ENCODE assay signal across 8 cellular contexts in genomic region chr1:28885982-28886730, GRCh38. TPM values are rescaled to one million over a fixed set of nuclear protein-coding genes. Genes with fewer than 3 reads are reported as not detected.
DNase-seq lines count a peak whose midpoint lies in the region; ATAC-seq and TF ChIP-seq lines count a peak whose summit lies in the region.

No MANE protein-coding gene starts in this region.

- H3K36me3 ChIP-seq in left lung (no peaks in the 10 kb centered on the region), thyroid gland (no peaks in the 10 kb centered on the region)

- H3K4me3 Mint-ChIP-seq in activated T-cell treated with anti-CD3 and anti-CD28 coated beads, Interleukin-2, amount 50 U/mL, for 72 hours, result peak overlapping the region; percentile 79 to 90
- peak overlapping the region; percentile 86 for H3K4me3 Mint-ChIP-seq in activated CD8-positive, alpha-beta T cell treated with anti-CD3 and anti-CD28 coated beads for 36 hours

- 55 to 60% methylated on average over 17 of the region's 17 CpGs for WGBS in thyroid gland, 2 donors

- H3K27ac Mint-ChIP-seq in activated T-cell treated with anti-CD3 and anti-CD28 coated beads, Interleukin-2, amount 50 U/mL, for 72 hours, result peak overlapping the region; percentile 34
- H3K27ac Mint-ChIP-seq in activated CD8-positive, alpha-beta T cell treated with anti-CD3 and anti-CD28 coated beads for 36 hours, result peak overlapping the region; percentile 98

- POLR2A ChIA-PET in activated CD8-positive, alpha-beta T cell treated with anti-CD3 and anti-CD28 coated beads for 36 hours (lab: Charles Lee), result interaction anchor here (0.5 to 0.9 kb wide), 3 partner anchors 148 to 305 kb away, joined by 3 to 4 read pairs (median 3); no protein-coding TSS in a partner anchor

- in situ Hi-C loops in GM13977 (cut with MboI; ENCODE audit: low pct_unique_long_range_greater_than_20kb, low sequenced_read_pairs, unreplicated experiment), result loop anchor here (10.0 kb wide), 1 partner anchor 309 kb away; no protein-coding TSS in a partner anchor

- DNase-seq in activated T-cell treated with anti-CD3 and anti-CD28 coated beads, Interleukin-2, amount 50 U/mL, for 72 hours, result no peak
- no peak for DNase-seq in activated T-cell treated with anti-CD3 and anti-CD28 coated beads, Interleukin-2, amount 50 U/mL, for 1 hour
- DNase-seq in activated CD8-positive, alpha-beta T cell treated with anti-CD3 and anti-CD28 coated beads for 36 hours, result peak; percentile 12
- DNase-seq in left lung (no peak), thyroid gland (peak in 1 of 2 donors; percentile 6), GM19238 (ENCODE audit: insufficient read length, low spot score) (no peak), GM13977 (ENCODE audit: low spot score) (no peak)

- H3K4me1 ChIP-seq in left lung, result peaks cover 26 to 56% of the 10 kb centered on the region in 2 donors
- peaks cover 20 to 42% of the 10 kb centered on the region in 2 donors for H3K4me1 ChIP-seq in thyroid gland

- H3K27me3 ChIP-seq in left lung (no peaks in the 10 kb centered on the region), thyroid gland (no peaks in the 10 kb centered on the region)

- CTCF ChIA-PET in activated CD8-positive, alpha-beta T cell treated with anti-CD3 and anti-CD28 coated beads for 36 hours (lab: Charles Lee), result interaction anchor here (0.9 to 13.1 kb wide), 5 partner anchors 9 to 317 kb away, joined by 3 to 465 read pairs (median 3); partner anchors contain the start of gene YTHDF2

- no peaks in the 10 kb centered on the region for H3K27me3 Mint-ChIP-seq in activated T-cell treated with anti-CD3 and anti-CD28 coated beads, Interleukin-2, amount 50 U/mL, for 72 hours (ENCODE audit: low read depth)
- no peaks in the 10 kb centered on the region for H3K27me3 Mint-ChIP-seq in activated CD8-positive, alpha-beta T cell treated with anti-CD3 and anti-CD28 coated beads for 36 hours

- no peak for TF ChIP-seq CTCF in activated CD8-positive, alpha-beta T cell treated with anti-CD3 and anti-CD28 coated beads for 36 hours (IDR thresholded peaks at IDR 0.05)
- TF ChIP-seq CTCF in left lung (IDR thresholded peaks at IDR 0.05), result no peak
- TF ChIP-seq CTCF in thyroid gland (IDR thresholded peaks at IDR 0.05), result no peak
- no peak for TF ChIP-seq CTCF in GM13977 (IDR thresholded peaks at IDR 0.05; ENCODE audit: extremely low read depth, insufficient read depth, missing control alignments)

- H3K4me1 Mint-ChIP-seq in activated T-cell treated with anti-CD3 and anti-CD28 coated beads, Interleukin-2, amount 50 U/mL, for 72 hours (ENCODE audit: low read depth), result peaks cover 80% of the 10 kb centered on the region
- H3K4me1 Mint-ChIP-seq in activated CD8-positive, alpha-beta T cell treated with anti-CD3 and anti-CD28 coated beads for 36 hours (ENCODE audit: low read depth), result peaks cover 55% of the 10 kb centered on the region

- intact Hi-C loops in activated CD8-positive, alpha-beta T cell treated with anti-CD3 and anti-CD28 coated beads for 36 hours (cut with micrococcal nuclease), result no loop called here
- intact Hi-C loops in left lung (cut with DNase I), result loop anchor here in 1 of 2 donors (10.0 kb wide), 1 partner anchor 319 kb away; no protein-coding TSS in a partner anchor
- intact Hi-C loops in thyroid gland (cut with DNase I), result no loop called here

- H3K9me3 ChIP-seq in left lung, result no peaks in the 10 kb centered on the region
- no peaks in the 10 kb centered on the region for H3K9me3 ChIP-seq in thyroid gland

- H3K27ac ChIP-seq in left lung (peak overlapping the region; percentile 72 to 86), thyroid gland (peak overlapping the region; percentile 36 to 84 (median 77))

- no peak for ATAC-seq in activated T-cell treated with anti-CD3 and anti-CD28 coated beads, Interleukin-2, amount 50 U/mL, for 72 hours (replicated peaks in 1 of 2)
- ATAC-seq in activated CD8-positive, alpha-beta T cell treated with anti-CD3 and anti-CD28 coated beads for 36 hours, result no peak
- ATAC-seq in left lung (no peak), GM21515 (IDR thresholded peaks at IDR 0.05; ENCODE audit: unreplicated experiment) (no peak)

- H3K4me3 ChIP-seq in left lung (peak overlapping the region; percentile 87 to 94), thyroid gland (replicated peaks in 1 of 3) (peak overlapping the region in 1 of 3 donors; percentile 97)

- TF ChIP-seq POLR2A in thyroid gland (IDR thresholded peaks at IDR 0.05), result no peak

- H3K36me3 Mint-ChIP-seq in activated T-cell treated with anti-CD3 and anti-CD28 coated beads, Interleukin-2, amount 50 U/mL, for 72 hours (ENCODE audit: insufficient read depth in 2 of 2), result peaks cover 2 to 3% of the 10 kb centered on the region in 2 donors
- H3K36me3 Mint-ChIP-seq in activated CD8-positive, alpha-beta T cell treated with anti-CD3 and anti-CD28 coated beads for 36 hours (ENCODE audit: low read depth), result no peaks in the 10 kb centered on the region

- no peaks in the 10 kb centered on the region for H3K9me3 Mint-ChIP-seq in activated T-cell treated with anti-CD3 and anti-CD28 coated beads, Interleukin-2, amount 50 U/mL, for 72 hours
- H3K9me3 Mint-ChIP-seq in activated CD8-positive, alpha-beta T cell treated with anti-CD3 and anti-CD28 coated beads for 36 hours, result no peaks in the 10 kb centered on the region

RNA-seq across cellular contexts. Expression of gene EPB41, which starts 28.2 kb away (rescaled TPM):
- 100 to 1,000 TPM in 1 of 2 donors, 10 to 100 TPM in 1; 73.3 to 109 TPM for total RNA-seq in activated T-cell treated with anti-CD3 and anti-CD28 coated beads, Interleukin-2, amount 50 U/mL, for 72 hours
- total RNA-seq in activated CD8-positive, alpha-beta T cell treated with anti-CD3 and anti-CD28 coated beads for 36 hours, result 10 to 100 TPM; 74.9 to 80.3 TPM
- total RNA-seq in left lung, result 10 to 100 TPM; 51.2 to 56.1 TPM
- total RNA-seq in thyroid gland, result 100 to 1,000 TPM in 1 of 4 donors, 10 to 100 TPM in 3; 59.7 to 102 (median 80.2) TPM
